34 cellular contexts compared by ENCODE assay signal in the genomic region with DNA sequence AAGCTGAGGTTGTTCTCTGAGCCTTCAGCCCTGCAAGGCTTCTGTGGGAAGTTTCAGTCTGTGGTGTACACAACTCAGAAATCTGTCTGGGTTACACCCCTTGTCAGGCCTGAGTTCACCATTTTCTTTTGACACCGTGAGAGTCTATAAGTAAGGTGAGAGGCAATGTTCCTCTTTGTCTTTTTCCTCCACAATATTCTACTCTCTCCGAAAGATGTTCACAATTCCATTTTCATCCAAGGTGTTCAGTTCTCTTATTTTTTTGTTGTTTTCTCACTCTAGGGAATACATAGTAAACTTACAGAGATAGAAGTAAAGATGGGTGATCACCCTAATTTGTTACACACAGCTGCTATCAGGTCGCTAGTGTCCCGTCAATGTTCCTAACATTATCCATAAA. TPM values are rescaled to one million over a fixed set of nuclear protein-coding genes. Genes with fewer than 3 reads are reported as not detected.
"Had no signal": no experiment of that assay in that cellular context is flagged by ENCODE, and none has a peak within 500 bp of the region (broad histone marks: within the 10 kb centered on the region; RNA-seq: fewer than 3 reads in every experiment).

No MANE protein-coding gene starts in this region.

- H3K9me3 Mint-ChIP-seq: endodermal cell; memory B cell; mesothelial cell of epicardium; naive B cell; neural crest cell; stimulated activated memory B cell treated with anti-CD40 and anti-IgM and Interleukin-4, amounts not matched to agents 10 μg/mL and 1 μg/mL and 100 μg/mL, for 72 hours had no signal

- H3K27me3 ChIP-seq: esophagus muscularis mucosa, gastroesophageal sphincter, sigmoid colon, suprapubic skin, thyroid gland had no signal

- DNase-seq: effector CD8-positive, alpha-beta T cell; endodermal cell; foreskin keratinocyte; glutamatergic neuron; heart right ventricle; hippocampal formation; islet precursor cell; kidney glomerular epithelial cell; left ventricle myocardium superior; lower lobe of right lung; mucosa of descending colon; naive B cell; posterior cingulate gyrus; psoas muscle; right cardiac atrium; sigmoid colon; stimulated activated CD4-positive, alpha-beta T cell treated with anti-CD3 and anti-CD28 coated beads, Interleukin-2, amount 100 ng/mL, for 24 hours; stimulated activated CD4-positive, alpha-beta T cell treated with anti-CD3 and anti-CD28 coated beads, Interleukin-4, amount 100 ng/mL, for 4 hours; stimulated activated naive CD8-positive, alpha-beta T cell treated with anti-CD3 and anti-CD28 coated beads, Interleukin-15, Interleukin-2, amounts not matched to agents 100 U/mL and 50 U/mL, for 24 hours; thyroid gland; trophoblast cell had no signal

- H3K4me1 ChIP-seq: foreskin keratinocyte, gastroesophageal sphincter, lower lobe of right lung, psoas muscle, suprapubic skin, thyroid gland had no signal

- H3K27ac ChIP-seq: esophagus muscularis mucosa, foreskin keratinocyte, gastroesophageal sphincter, heart right ventricle, lower lobe of right lung, psoas muscle, sigmoid colon, suprapubic skin, thyroid gland had no signal

- H3K27ac Mint-ChIP-seq: endodermal cell; memory B cell; mesothelial cell of epicardium; naive B cell; stimulated activated memory B cell treated with anti-CD40 and anti-IgM and Interleukin-4, amounts not matched to agents 10 μg/mL and 1 μg/mL and 100 μg/mL, for 72 hours had no signal

- H3K36me3 Mint-ChIP-seq: mesothelial cell of epicardium had no signal

- H3K9me3 ChIP-seq: esophagus muscularis mucosa, gastroesophageal sphincter, heart right ventricle, lower lobe of right lung, mucosa of descending colon, psoas muscle, sigmoid colon, suprapubic skin, thyroid gland had no signal

- H3K27me3 Mint-ChIP-seq: memory B cell; naive B cell; natural killer cell treated with Interleukin-12 subunit alpha and Interleukin-12 subunit beta and Interleukin-15 and Interleukin-18, amount 100 ng/mL, for 72 hours; stimulated activated memory B cell treated with anti-CD40 and anti-IgM and Interleukin-4, amounts not matched to agents 10 μg/mL and 1 μg/mL and 100 μg/mL, for 72 hours had no signal

- H3K36me3 ChIP-seq: esophagus muscularis mucosa, gastroesophageal sphincter, heart right ventricle, lower lobe of right lung, sigmoid colon, suprapubic skin, thyroid gland had no signal

- ATAC-seq: foreskin keratinocyte; gastroesophageal sphincter; heart right ventricle; left ventricle myocardium superior; mucosa of descending colon; natural killer cell treated with Interleukin-12 subunit alpha and Interleukin-12 subunit beta and Interleukin-15 and Interleukin-18, amount 100 ng/mL, for 72 hours; psoas muscle; right cardiac atrium; stimulated activated memory B cell treated with anti-CD40 and anti-IgM and Interleukin-4, amounts not matched to agents 10 μg/mL and 1 μg/mL and 100 μg/mL, for 72 hours; stimulated activated naive CD8-positive, alpha-beta T cell treated with anti-CD3 and anti-CD28 coated beads, Interleukin-15, Interleukin-2, amounts not matched to agents 100 U/mL and 50 U/mL, for 24 hours had no signal

- H3K4me3 ChIP-seq: esophagus muscularis mucosa, gastroesophageal sphincter, heart right ventricle, lower lobe of right lung, mucosa of descending colon, psoas muscle, sigmoid colon, suprapubic skin, thyroid gland had no signal

- H3K4me3 Mint-ChIP-seq: endodermal cell; memory B cell; mesothelial cell of epicardium; naive B cell; natural killer cell treated with Interleukin-12 subunit alpha and Interleukin-12 subunit beta and Interleukin-15 and Interleukin-18, amount 100 ng/mL, for 72 hours; neural crest cell; stimulated activated memory B cell treated with anti-CD40 and anti-IgM and Interleukin-4, amounts not matched to agents 10 μg/mL and 1 μg/mL and 100 μg/mL, for 72 hours had no signal

RNA-seq across cellular contexts. Expression of a gene that starts 3.2 kb away (rescaled TPM):
- total RNA-seq: cardiac septum, epithelial cell of proximal tubule, foreskin keratinocyte, left ventricle myocardium superior, mesothelial cell of epicardium, osteocyte, psoas muscle, renal cortical epithelial cell, urinary bladder had no signal
